8 cellular contexts compared by ENCODE assay signal in the genomic region with DNA sequence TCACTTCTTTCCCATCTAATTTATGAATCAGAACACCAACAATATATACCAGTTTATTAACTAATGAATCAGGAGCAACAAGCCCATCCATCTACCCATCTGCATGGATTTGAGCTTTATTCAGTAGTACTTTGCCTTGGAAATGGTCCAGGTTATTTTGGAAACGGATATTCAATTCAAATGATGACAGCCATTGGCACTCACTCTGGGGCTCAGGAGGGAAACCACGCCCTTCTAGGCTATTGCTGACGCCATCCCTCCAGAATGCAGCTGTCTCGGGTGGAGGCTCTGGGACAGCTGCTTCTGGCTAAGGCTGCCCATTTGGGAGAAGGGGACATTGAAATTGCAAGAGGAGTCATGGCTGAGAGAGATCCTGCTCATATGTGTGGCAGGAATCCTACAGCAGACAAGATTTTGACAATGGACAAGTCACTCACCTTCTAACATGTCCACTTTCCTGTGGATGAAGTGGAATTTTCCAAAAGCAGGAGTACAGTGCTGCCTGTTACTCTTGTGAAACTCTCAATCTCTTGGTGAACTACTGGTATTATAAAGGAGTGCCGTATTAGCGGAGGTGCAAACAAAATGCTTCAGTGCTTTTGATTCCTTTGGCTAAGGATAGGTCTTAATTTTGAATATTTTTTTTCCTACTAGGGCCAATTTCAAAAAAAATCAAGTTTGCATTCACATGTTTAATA. TPM values are rescaled to one million over a fixed set of nuclear protein-coding genes. Genes with fewer than 3 reads are reported as not detected.
DNase-seq lines count a peak whose midpoint lies in the region; ATAC-seq lines count a peak whose summit lies in the region.

No MANE protein-coding gene starts in this region.

- DNase-seq in GM04503 (ENCODE audit: low read depth) (peak; percentile 92), SHP77 treated with DMSO at 0.1 percent for 48 hours (lab: John Stamatoyannopoulos, UW) (peak; percentile 87), glomerular visceral epithelial cell (ENCODE audit: extremely low spot score) (peak; percentile 84), skeletal muscle cell (ENCODE audit: low read depth) (peak; percentile 78)
- DNase-seq in activated CD4-positive, alpha-beta T cell treated with anti-CD3 and anti-CD28 coated beads, Interleukin-2, amount 10 ng/mL, durations not matched to agents 7 days and 5 days = no peak

- POLR2A ChIA-PET in activated CD4-positive, alpha-beta T cell treated with anti-CD3 and anti-CD28 coated beads, Interleukin-2, amount 10 ng/mL, durations not matched to agents 7 days and 5 days (lab: Charles Lee) = no interaction called here

- no peak overlapping the region for H3K4me3 ChIP-seq in skeletal muscle cell (ENCODE audit: low read depth, low read length)

- no peaks in the 10 kb centered on the region for H3K27me3 Mint-ChIP-seq in activated CD4-positive, alpha-beta T cell treated with anti-CD3 and anti-CD28 coated beads, Interleukin-2, amount 10 ng/mL, durations not matched to agents 7 days and 5 days

- ATAC-seq in GM21825 (IDR thresholded peaks at IDR 0.05; ENCODE audit: unreplicated experiment) = no peak
- no peak for ATAC-seq in GM18502 (IDR thresholded peaks at IDR 0.05; ENCODE audit: poor library complexity, unreplicated experiment)
- ATAC-seq in HG03159 (IDR thresholded peaks at IDR 0.05; ENCODE audit: unreplicated experiment) = no peak

- no peaks in the 10 kb centered on the region for H3K36me3 Mint-ChIP-seq in activated CD4-positive, alpha-beta T cell treated with anti-CD3 and anti-CD28 coated beads, Interleukin-2, amount 10 ng/mL, durations not matched to agents 7 days and 5 days (ENCODE audit: low read depth)

- no peak overlapping the region for H3K27ac Mint-ChIP-seq in activated CD4-positive, alpha-beta T cell treated with anti-CD3 and anti-CD28 coated beads, Interleukin-2, amount 10 ng/mL, durations not matched to agents 7 days and 5 days

- CTCF ChIA-PET in activated CD4-positive, alpha-beta T cell treated with anti-CD3 and anti-CD28 coated beads, Interleukin-2, amount 10 ng/mL, durations not matched to agents 7 days and 5 days (lab: Charles Lee) = no interaction called here

- H3K4me1 Mint-ChIP-seq in activated CD4-positive, alpha-beta T cell treated with anti-CD3 and anti-CD28 coated beads, Interleukin-2, amount 10 ng/mL, durations not matched to agents 7 days and 5 days = peaks cover 6% of the 10 kb centered on the region

- H3K4me3 Mint-ChIP-seq in activated CD4-positive, alpha-beta T cell treated with anti-CD3 and anti-CD28 coated beads, Interleukin-2, amount 10 ng/mL, durations not matched to agents 7 days and 5 days = no peak overlapping the region

- no peaks in the 10 kb centered on the region for H3K9me3 Mint-ChIP-seq in activated CD4-positive, alpha-beta T cell treated with anti-CD3 and anti-CD28 coated beads, Interleukin-2, amount 10 ng/mL, durations not matched to agents 7 days and 5 days

RNA-seq across cellular contexts. Expression of a gene that starts 29.3 kb away (rescaled TPM):
- 10 to 100 TPM; 23.7 to 24.1 TPM for total RNA-seq in activated CD4-positive, alpha-beta T cell treated with anti-CD3 and anti-CD28 coated beads, Interleukin-2, amount 10 ng/mL, durations not matched to agents 7 days and 5 days
